20 cellular contexts compared by ENCODE assay signal in genomic region chr7:98621573-98622482, GRCh38. TPM values are rescaled to one million over a fixed set of nuclear protein-coding genes. Genes with fewer than 3 reads are reported as not detected.
DNase-seq lines count a peak whose midpoint lies in the region; ATAC-seq and TF ChIP-seq lines count a peak whose summit lies in the region.
"Had no signal": no experiment of that assay in that cellular context is flagged by ENCODE, and none has a peak within 500 bp of the region (broad histone marks: within the 10 kb centered on the region; RNA-seq: fewer than 3 reads in every experiment).

No MANE protein-coding gene starts in this region.

- H3K36me3 Mint-ChIP-seq in activated CD8-positive, alpha-beta T cell treated with anti-CD3 and anti-CD28 coated beads for 36 hours (ENCODE audit: low read depth) = no peaks in the 10 kb centered on the region
- H3K36me3 Mint-ChIP-seq: CD8-positive, alpha-beta T cell had no signal

- H3K27ac Mint-ChIP-seq in activated CD8-positive, alpha-beta T cell treated with anti-CD3 and anti-CD28 coated beads for 36 hours = no peak overlapping the region
- H3K27ac Mint-ChIP-seq: CD8-positive, alpha-beta T cell had no signal

- H3K27me3 Mint-ChIP-seq in activated CD8-positive, alpha-beta T cell treated with anti-CD3 and anti-CD28 coated beads for 36 hours = peaks cover 32% of the 10 kb centered on the region

- POLR2A ChIA-PET in activated CD8-positive, alpha-beta T cell treated with anti-CD3 and anti-CD28 coated beads for 36 hours (lab: Charles Lee) = interaction anchor here (0.5 kb wide), 1 partner anchor 544 kb away, joined by 3 read pairs; no protein-coding TSS in a partner anchor

- H3K4me1 Mint-ChIP-seq in activated CD8-positive, alpha-beta T cell treated with anti-CD3 and anti-CD28 coated beads for 36 hours (ENCODE audit: low read depth) = peaks cover 7% of the 10 kb centered on the region

- H3K4me3 Mint-ChIP-seq in activated CD8-positive, alpha-beta T cell treated with anti-CD3 and anti-CD28 coated beads for 36 hours = no peak overlapping the region
- H3K4me3 Mint-ChIP-seq: CD8-positive, alpha-beta T cell had no signal

- CTCF ChIA-PET in activated CD8-positive, alpha-beta T cell treated with anti-CD3 and anti-CD28 coated beads for 36 hours (lab: Charles Lee) = no interaction called here

- intact Hi-C loops in activated CD8-positive, alpha-beta T cell treated with anti-CD3 and anti-CD28 coated beads for 36 hours (cut with micrococcal nuclease) = no loop called here

- no peaks in the 10 kb centered on the region for H3K9me3 Mint-ChIP-seq in activated CD8-positive, alpha-beta T cell treated with anti-CD3 and anti-CD28 coated beads for 36 hours
- H3K9me3 Mint-ChIP-seq: CD8-positive, alpha-beta T cell had no signal

- no peak for ATAC-seq in activated CD8-positive, alpha-beta T cell treated with anti-CD3 and anti-CD28 coated beads for 36 hours
- no peak for ATAC-seq in GM19324 (IDR thresholded peaks at IDR 0.05; ENCODE audit: low FRiP score, unreplicated experiment)
- ATAC-seq: A549; CD8-positive, alpha-beta T cell; HepG2 had no signal

- DNase-seq in NOMO-1 treated with DMSO at 0.1 percent for 48 hours (lab: John Stamatoyannopoulos, UW; ENCODE audit: unreplicated experiment) = peak; percentile 22
- DNase-seq in NOMO-1 (lab: John Stamatoyannopoulos, UW; ENCODE audit: unreplicated experiment in 2 of 2) = no peak
- peak; percentile 78 for DNase-seq in NCI-H69 (lab: John Stamatoyannopoulos, UW)
- DNase-seq in mesenteric fat pad (ENCODE audit: low spot score) = peak; percentile 74
- no peak for DNase-seq in activated CD8-positive, alpha-beta T cell treated with anti-CD3 and anti-CD28 coated beads for 36 hours
- no peak for DNase-seq in germinal center (ENCODE audit: low spot score)
- DNase-seq: CD8-positive, alpha-beta T cell; DMS53; EL; GOT3; KBM-7; MV-4-11; NCI-H1436; NCI-H2029 treated with DMSO at 0.1 percent for 48 hours; NCI-H2171; NCI-H774; PC-9 had no signal

- TF ChIP-seq CTCF in activated CD8-positive, alpha-beta T cell treated with anti-CD3 and anti-CD28 coated beads for 36 hours (IDR thresholded peaks at IDR 0.05) = no peak

RNA-seq across cellular contexts. Expression of gene NPTX2, which starts 4.7 kb away (rescaled TPM):
- total RNA-seq in mesenteric fat pad = 23.8 TPM
- under 1 TPM in 1 of 2 experiments, not detected in 1; 0.18 TPM for total RNA-seq in activated CD8-positive, alpha-beta T cell treated with anti-CD3 and anti-CD28 coated beads for 36 hours
- total RNA-seq: CD8-positive, alpha-beta T cell; HepG2; PC-9 had no signal

Comparison
In these comparisons a context has a peak if more than half of its experiments do, and no peak if none do; other contexts are left out.
1. DNase-seq: peak in NOMO-1 treated with DMSO at 0.1 percent for 48 hours (single experiment), NCI-H69 (single experiment) and mesenteric fat pad (single experiment); none in NOMO-1 (0 of 2), activated CD8-positive, alpha-beta T cell treated with anti-CD3 and anti-CD28 coated beads for 36 hours (single experiment) and germinal center (single experiment).
2. RNA of gene NPTX2, which starts 4.7 kb away (total RNA-seq): 23.8 TPM in mesenteric fat pad (single experiment); 0.18 TPM in activated CD8-positive, alpha-beta T cell treated with anti-CD3 and anti-CD28 coated beads for 36 hours; every median in the first group is over 10 times any median in the second.